ENCODE assay signal across 25 cellular contexts in the genomic region with DNA sequence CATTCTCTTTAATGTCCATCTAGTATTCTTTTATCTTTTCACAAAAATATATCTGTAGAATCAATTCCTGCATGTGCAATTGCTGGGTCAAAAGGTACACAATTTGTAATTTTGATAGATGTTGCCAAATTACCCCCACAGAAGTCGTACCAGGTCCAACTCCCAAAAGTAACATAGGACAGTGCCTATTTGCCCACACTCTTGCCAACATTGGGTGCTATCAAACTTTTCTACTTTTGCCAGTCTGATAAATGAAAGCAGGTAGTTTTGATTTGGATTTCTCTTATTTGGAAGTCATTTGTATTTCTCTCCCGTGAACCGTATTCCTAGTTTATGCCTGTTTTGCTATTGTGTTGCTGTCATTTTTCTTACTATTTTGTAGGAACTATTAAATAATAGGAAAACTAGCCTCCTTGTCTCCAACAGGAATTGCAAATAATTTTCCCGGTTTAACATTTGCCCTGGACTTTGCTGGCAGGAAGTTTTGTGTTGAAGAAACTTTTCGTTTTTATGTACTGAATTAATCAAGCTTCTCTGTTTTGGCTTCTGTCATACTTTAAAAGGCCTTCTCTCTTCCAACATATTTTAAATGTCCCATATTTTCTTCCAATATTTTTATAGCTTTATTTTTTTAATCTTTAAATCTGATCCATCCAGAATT. TPM values are rescaled to one million over a fixed set of nuclear protein-coding genes. Genes with fewer than 3 reads are reported as not detected.
A peak's percentile ranks its signal among the peaks of the same experiment; 100 is the strongest.
DNase-seq lines count a peak whose midpoint lies in the region; ATAC-seq, FAIRE-seq and TF ChIP-seq lines count a peak whose summit lies in the region.
"Had no signal": no experiment of that assay in that cellular context is flagged by ENCODE, and none has a peak within 500 bp of the region (broad histone marks: within the 10 kb centered on the region; RNA-seq: fewer than 3 reads in every experiment).

No MANE protein-coding gene starts in this region.

- intact Hi-C loops in endothelial cell of umbilical vein (cut with micrococcal nuclease) (no loop called here), right lobe of liver (cut with DNase I) (no loop called here)

- peaks cover 0 to 3% of the 10 kb centered on the region in 2 experiments for H3K27me3 ChIP-seq in endothelial cell of umbilical vein (ENCODE audit: control insufficient read depth in 2 of 2, insufficient read depth in 2 of 2, low read length in 2 of 2)
- no peaks in the 10 kb centered on the region for H3K27me3 ChIP-seq in right lobe of liver
- H3K27me3 ChIP-seq: BE2C had no signal

- dilution Hi-C loops in endothelial cell of umbilical vein (cut with MboI; ENCODE audit: extremely low pct_ligation_motif_present, low sequenced_read_pairs) = no loop called here

- H4K20me1 ChIP-seq in endothelial cell of umbilical vein (replicated peaks; ENCODE audit: control insufficient read depth, extremely low read depth, insufficient read depth, low read length) = no peaks in the 10 kb centered on the region
- H4K20me1 ChIP-seq: BLaER1 treated with 17β-estradiol and CSF1 and Interleukin-3, amounts not matched to agents 10 nM and 100 nM had no signal

- peaks cover 21% of the 10 kb centered on the region for H3K27me3 Mint-ChIP-seq in nephron progenitor cell (ENCODE audit: low read depth, poor library complexity)
- H3K27me3 Mint-ChIP-seq: CD4-positive, alpha-beta T cell had no signal

- no peak overlapping the region for H3K9ac ChIP-seq in endothelial cell of umbilical vein (replicated peaks; ENCODE audit: extremely low read depth, insufficient read depth, low read length)
- H3K9ac ChIP-seq: BLaER1 treated with 17β-estradiol and CSF1 and Interleukin-3, amounts not matched to agents 10 nM and 100 nM; GM23248 had no signal

- H3K36me3 ChIP-seq in endothelial cell of umbilical vein (ENCODE audit: control insufficient read depth in 2 of 2, extremely low read depth in 1 of 2, insufficient read depth in 2 of 2, low read length in 2 of 2) = no peaks in the 10 kb centered on the region
- no peaks in the 10 kb centered on the region for H3K36me3 ChIP-seq in right lobe of liver
- H3K36me3 ChIP-seq: BE2C; BLaER1 treated with 17β-estradiol and CSF1 and Interleukin-3, amounts not matched to agents 10 nM and 100 nM had no signal

- no peaks in the 10 kb centered on the region for H3K79me2 ChIP-seq in endothelial cell of umbilical vein (ENCODE audit: control insufficient read depth, insufficient read depth, low read length)

- FAIRE-seq in D721Med (lab: Jason Lieb, UNC) = peak; percentile 25
- peak; percentile 18 for FAIRE-seq in endothelial cell of umbilical vein (lab: Jason Lieb, UNC)
- FAIRE-seq: GM18507, H1 had no signal

- H3K4me1 ChIP-seq in endothelial cell of umbilical vein (ENCODE audit: control insufficient read depth, extremely low read depth, insufficient read depth, low read length) (no peaks in the 10 kb centered on the region), right lobe of liver (no peaks in the 10 kb centered on the region)
- H3K4me1 ChIP-seq: A549 had no signal

- ATAC-seq in right lobe of liver = peak in 3 of 4 donors; percentile 38 to 74 (median 62)
- ATAC-seq in GM19467 (IDR thresholded peaks at IDR 0.05; ENCODE audit: unreplicated experiment) = no peak
- ATAC-seq: A549 had no signal

- no peak overlapping the region for H3K4me3 Mint-ChIP-seq in nephron progenitor cell
- H3K4me3 Mint-ChIP-seq: CD14-positive monocyte; CD4-positive, alpha-beta T cell; CD8-positive, alpha-beta memory T cell had no signal

- DNase-seq in D721Med (ENCODE audit: insufficient read length, low spot score) (no peak), endothelial cell of umbilical vein (ENCODE audit: low read depth, low spot score) (no peak), right lobe of liver (no peak), nephron progenitor cell (no peak)
- no peak for DNase-seq in stimulated activated CD4-positive, alpha-beta T cell treated with anti-CD3 and anti-CD28 coated beads, Interleukin-15, amount 100 ng/mL, for 24 hours
- DNase-seq: 8988T; ACHN; AML-193; BE2C; CD4-positive, alpha-beta T cell; CD8-positive, alpha-beta memory T cell; DMS53; DMS79 treated with DMSO at 0.1 percent for 48 hours; GF-D8; GM23248; H7; HCEC 1CT had no signal

- TF ChIP-seq CTCF in D721Med (IDR thresholded peaks at IDR 0.05; ENCODE audit: insufficient read depth, missing control alignments) (no peak), endothelial cell of umbilical vein (IDR thresholded peaks at IDR 0.05; ENCODE audit: extremely low read depth in 1 of 2, insufficient read depth in 1 of 2, low read depth in 1 of 2, low read length in 2 of 2) (no peak), right lobe of liver (IDR thresholded peaks at IDR 0.05) (no peak), nephron progenitor cell (IDR thresholded peaks at IDR 0.05) (no peak)

- no peak overlapping the region for H2AFZ ChIP-seq in endothelial cell of umbilical vein (ENCODE audit: low read depth, low read length)
- H2AFZ ChIP-seq: GM23248 had no signal

- no peaks in the 10 kb centered on the region for H3K9me1 ChIP-seq in endothelial cell of umbilical vein (replicated peaks; ENCODE audit: control insufficient read depth, extremely low read depth, insufficient read depth, low read length)

- no peak overlapping the region for H3K27ac ChIP-seq in endothelial cell of umbilical vein (ENCODE audit: insufficient read depth, low read depth, low read length)
- H3K27ac ChIP-seq in right lobe of liver = peak overlapping the region in 1 of 3 donors; percentile 3
- H3K27ac ChIP-seq: A549; BLaER1 treated with 17β-estradiol and CSF1 and Interleukin-3, amounts not matched to agents 10 nM and 100 nM; GM23248 had no signal

- POLR2A ChIA-PET in endothelial cell of umbilical vein (lab: Charles Lee) = no interaction called here

- H3K4me3 ChIP-seq in endothelial cell of umbilical vein (replicated peaks in 1 of 3; ENCODE audit: insufficient read depth in 1 of 3, low read depth in 1 of 3, low read length in 3 of 3) (no peak overlapping the region), right lobe of liver (no peak overlapping the region)
- H3K4me3 ChIP-seq: A549; BLaER1 treated with 17β-estradiol and CSF1 and Interleukin-3, amounts not matched to agents 10 nM and 100 nM; GM23248 had no signal

- H3K36me3 Mint-ChIP-seq in nephron progenitor cell (ENCODE audit: low read depth) = no peaks in the 10 kb centered on the region
- H3K36me3 Mint-ChIP-seq: CD14-positive monocyte; CD8-positive, alpha-beta memory T cell had no signal

- H3K4me1 Mint-ChIP-seq in nephron progenitor cell = peaks cover 15% of the 10 kb centered on the region
- H3K4me1 Mint-ChIP-seq: CD14-positive monocyte; CD8-positive, alpha-beta memory T cell had no signal

- H3K9me3 ChIP-seq in endothelial cell of umbilical vein (replicated peaks; ENCODE audit: control insufficient read depth, insufficient read depth, low read length) = no peaks in the 10 kb centered on the region
- H3K9me3 ChIP-seq in right lobe of liver = no peaks in the 10 kb centered on the region
- H3K9me3 ChIP-seq: A549, BE2C had no signal

- TF ChIP-seq POLR2A in endothelial cell of umbilical vein (IDR thresholded peaks at IDR 0.05; ENCODE audit: low read depth, low read length) (no peak), right lobe of liver (IDR thresholded peaks at IDR 0.05) (no peak)

- peaks cover 57% of the 10 kb centered on the region for H3K9me3 Mint-ChIP-seq in nephron progenitor cell
- H3K9me3 Mint-ChIP-seq: CD4-positive, alpha-beta T cell; CD8-positive, alpha-beta memory T cell had no signal

- 47% methylated on average over 5 of the region's 5 CpGs for WGBS in right lobe of liver (ENCODE audit: insufficient coverage, low coverage, low lambda C conversion rate, missing lambda C conversion rate)

- no TSS peak for BruUV-seq in endothelial cell of umbilical vein (replicated peaks; lab: Mats Ljungman, UMichigan)

- CTCF ChIA-PET in endothelial cell of umbilical vein (lab: Charles Lee) = no interaction called here

- H3K27ac Mint-ChIP-seq in nephron progenitor cell = no peak overlapping the region
- H3K27ac Mint-ChIP-seq: CD14-positive monocyte; CD4-positive, alpha-beta T cell; CD8-positive, alpha-beta memory T cell had no signal

- no peak overlapping the region for H3K4me2 ChIP-seq in endothelial cell of umbilical vein (ENCODE audit: insufficient read depth, low read length)
- H3K4me2 ChIP-seq: A549; BLaER1 treated with 17β-estradiol and CSF1 and Interleukin-3, amounts not matched to agents 10 nM and 100 nM had no signal

RNA-seq across cellular contexts. Expression of gene ZNF275, which starts 33.1 kb away (rescaled TPM):
- total RNA-seq in endothelial cell of umbilical vein = 8.5 and 11.0 TPM in 2 replicates
- 9.7 and 10.3 TPM in 2 replicates for polyA plus RNA-seq in endothelial cell of umbilical vein
- 6.1 TPM in 2 replicates for polyA plus RNA-seq in endothelial cell of umbilical vein (2011; cell fraction: cytosol; rRNA removed)
- 15.9 and 16.5 TPM in 2 replicates for polyA plus RNA-seq in endothelial cell of umbilical vein (2011; cell fraction: nucleus; rRNA removed)
- polyA plus RNA-seq in endothelial cell of umbilical vein (2012) = 6.4 and 8.3 TPM in 2 replicates
- polyA minus RNA-seq in endothelial cell of umbilical vein = 15.1 and 16.6 TPM in 2 replicates
- polyA minus RNA-seq in endothelial cell of umbilical vein (2011; cell fraction: cytosol; rRNA and poly(A)+ RNA removed) = 3.9 TPM
- 8.3 and 10.0 TPM in 2 replicates for polyA minus RNA-seq in endothelial cell of umbilical vein (2011; cell fraction: nucleus; rRNA and poly(A)+ RNA removed)
- 10 to 100 TPM in 3 of 6 experiments, 1 to 10 TPM in 3; 8.1 to 12.0 (median 10.3) TPM for total RNA-seq in right lobe of liver

RNA-seq across cellular contexts. Expression of gene PNMA6E, which starts 34.1 kb away (rescaled TPM):
- total RNA-seq in endothelial cell of umbilical vein (not detected in 2 replicates), right lobe of liver (not detected)
- polyA plus RNA-seq in endothelial cell of umbilical vein = not detected in 2 replicates
- polyA plus RNA-seq in endothelial cell of umbilical vein (2011; cell fraction: cytosol; rRNA removed) = not detected in 2 replicates
- polyA plus RNA-seq in endothelial cell of umbilical vein (2011; cell fraction: nucleus; rRNA removed) = not detected in 2 replicates
- polyA plus RNA-seq in endothelial cell of umbilical vein (2012) = not detected in 2 replicates
- polyA minus RNA-seq in endothelial cell of umbilical vein = not detected in 2 replicates
- polyA minus RNA-seq in endothelial cell of umbilical vein (2011; cell fraction: cytosol; rRNA and poly(A)+ RNA removed) = not detected
- polyA minus RNA-seq in endothelial cell of umbilical vein (2011; cell fraction: nucleus; rRNA and poly(A)+ RNA removed) = not detected in 2 replicates
- total RNA-seq: CD4-positive, alpha-beta T cell; CD8-positive, alpha-beta memory T cell; Daoy; G401; GM23248; H1; H7 had no signal
- polyA plus RNA-seq: A549; CD14-positive monocyte; CD8-positive, alpha-beta memory T cell; GM23248; H1 had no signal

RNA-seq across cellular contexts. Expression of gene ZFP92, which starts 44.3 kb away (rescaled TPM):
- total RNA-seq in endothelial cell of umbilical vein (1.2 TPM in 2 replicates), right lobe of liver (1 to 10 TPM in 1 of 6 experiments, under 1 TPM in 5; 0.31 to 1.4 (median 0.41) TPM)
- 0.36 and 0.43 TPM in 2 replicates for polyA plus RNA-seq in endothelial cell of umbilical vein
- 0.26 and 0.37 TPM in 2 replicates for polyA plus RNA-seq in endothelial cell of umbilical vein (2011; cell fraction: cytosol; rRNA removed)
- polyA plus RNA-seq in endothelial cell of umbilical vein (2011; cell fraction: nucleus; rRNA removed) = 0.94 and 1.0 TPM in 2 replicates
- 1.4 and 1.8 TPM in 2 replicates for polyA plus RNA-seq in endothelial cell of umbilical vein (2012)
- 0.56 and 0.96 TPM in 2 replicates for polyA minus RNA-seq in endothelial cell of umbilical vein
- not detected for polyA minus RNA-seq in endothelial cell of umbilical vein (2011; cell fraction: cytosol; rRNA and poly(A)+ RNA removed)
- polyA minus RNA-seq in endothelial cell of umbilical vein (2011; cell fraction: nucleus; rRNA and poly(A)+ RNA removed) = 0.82 TPM in 2 replicates
- total RNA-seq: G401, H7 had no signal
- polyA plus RNA-seq: GM23248 had no signal

RNA-seq across cellular contexts. Expression of gene PNMA6F, which starts 45.4 kb away (rescaled TPM):
- total RNA-seq in endothelial cell of umbilical vein = not detected in 2 replicates
- polyA plus RNA-seq in endothelial cell of umbilical vein = not detected in 2 replicates
- polyA plus RNA-seq in endothelial cell of umbilical vein (2011; cell fraction: cytosol; rRNA removed) = not detected in 2 replicates
- not detected in 2 replicates for polyA plus RNA-seq in endothelial cell of umbilical vein (2011; cell fraction: nucleus; rRNA removed)
- not detected in 2 replicates for polyA plus RNA-seq in endothelial cell of umbilical vein (2012)
- polyA minus RNA-seq in endothelial cell of umbilical vein = not detected in 2 replicates
- not detected for polyA minus RNA-seq in endothelial cell of umbilical vein (2011; cell fraction: cytosol; rRNA and poly(A)+ RNA removed)
- not detected in 2 replicates for polyA minus RNA-seq in endothelial cell of umbilical vein (2011; cell fraction: nucleus; rRNA and poly(A)+ RNA removed)
- not detected for total RNA-seq in right lobe of liver
- total RNA-seq: CD4-positive, alpha-beta T cell; CD8-positive, alpha-beta memory T cell; Daoy; GM23248; H7 had no signal
- polyA plus RNA-seq: A549; CD14-positive monocyte; CD8-positive, alpha-beta memory T cell; GM23248 had no signal
